In genomic region chr10:30647089-30647488, GRCh38 we compare ENCODE assay signal across 18 cellular contexts. TPM values are rescaled to one million over a fixed set of nuclear protein-coding genes. Genes with fewer than 3 reads are reported as not detected.
DNase-seq lines count a peak whose midpoint lies in the region; ATAC-seq lines count a peak whose summit lies in the region.
"Had no signal": no experiment of that assay in that cellular context is flagged by ENCODE, and none has a peak within 500 bp of the region (broad histone marks: within the 10 kb centered on the region; RNA-seq: fewer than 3 reads in every experiment).

No MANE protein-coding gene starts in this region.

- intact Hi-C loops in left colon (cut with DNase I, micrococcal nuclease): no loop called here

- ATAC-seq in left colon (no peak), GM21367 (IDR thresholded peaks at IDR 0.05; ENCODE audit: unreplicated experiment) (no peak)

- DNase-seq in activated CD8-positive, alpha-beta memory T cell treated with anti-CD3 and anti-CD28 coated beads, Interleukin-2, amount 50 U/mL, for 48 hours: peak; percentile 59
- DNase-seq in activated CD8-positive, alpha-beta memory T cell treated with anti-CD3 and anti-CD28 coated beads, Interleukin-2, amount 50 U/mL, for 4 hours: no peak
- DNase-seq in stimulated activated CD4-positive, alpha-beta T cell treated with anti-CD3 and anti-CD28 coated beads, Interleukin-1b, Interleukin-23, amount 100 ng/mL, for 48 hours: peak; percentile 18
- DNase-seq in stimulated activated CD4-positive, alpha-beta T cell treated with anti-CD3 and anti-CD28 coated beads, Interleukin-4, amount 100 ng/mL, for 24 hours: no peak
- DNase-seq in renal cortical epithelial cell (ENCODE audit: low read depth) (peak; percentile 2), left colon (no peak)
- DNase-seq: ACHN, AML-193, COR-L47, GF-D8, GOT3, NCI-H1417 treated with DMSO at 0.1 percent for 48 hours, NCI-H1930, NCI-H446, NCI-H69 had no signal

RNA-seq across cellular contexts. Expression of gene LYZL2, which starts 17.5 kb away (rescaled TPM):
- total RNA-seq in renal cortical epithelial cell: not detected in 2 replicates
- total RNA-seq in left colon: not detected
- total RNA-seq: Daoy, OCI-LY7 had no signal

Comparison
In these comparisons a context has a peak if more than half of its experiments do, and no peak if none do; other contexts are left out.
1. DNase-seq: peak in activated CD8-positive, alpha-beta memory T cell treated with anti-CD3 and anti-CD28 coated beads, Interleukin-2, amount 50 U/mL, for 48 hours (single experiment), stimulated activated CD4-positive, alpha-beta T cell treated with anti-CD3 and anti-CD28 coated beads, Interleukin-1b, Interleukin-23, amount 100 ng/mL, for 48 hours (single experiment) and renal cortical epithelial cell (single experiment); none in activated CD8-positive, alpha-beta memory T cell treated with anti-CD3 and anti-CD28 coated beads, Interleukin-2, amount 50 U/mL, for 4 hours (single experiment), stimulated activated CD4-positive, alpha-beta T cell treated with anti-CD3 and anti-CD28 coated beads, Interleukin-4, amount 100 ng/mL, for 24 hours (single experiment) and left colon (0 of 2).